9 cellular contexts compared by ENCODE assay signal in the genomic region with DNA sequence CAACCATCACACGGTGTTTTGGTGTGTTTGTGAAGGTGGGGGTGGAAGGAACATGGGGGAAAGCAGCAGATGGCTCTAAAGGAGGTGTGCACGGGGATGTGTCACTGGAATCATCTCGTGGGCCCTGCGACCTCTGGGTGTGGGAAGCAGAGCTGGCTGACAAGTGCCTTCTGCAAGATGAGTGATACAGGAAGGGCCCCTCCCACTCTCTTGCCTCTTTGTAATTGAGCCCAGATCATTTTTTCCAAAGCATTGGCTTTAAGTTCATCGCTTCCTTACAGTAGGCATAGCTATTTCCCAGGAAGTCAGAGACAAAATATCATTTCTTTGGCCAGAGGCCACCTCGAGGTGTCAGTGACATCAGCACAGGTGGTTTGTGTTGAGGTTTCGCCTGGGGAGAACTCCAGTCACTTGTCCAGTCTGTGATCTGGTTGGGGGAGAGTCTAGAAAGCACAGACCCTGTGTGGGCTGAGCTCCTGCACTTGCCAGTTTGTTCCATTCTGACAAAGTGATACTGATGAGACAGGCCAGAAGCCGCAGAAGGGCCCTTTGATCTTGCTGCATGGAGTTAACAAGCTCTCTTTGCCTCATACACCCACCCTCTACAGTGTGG. TPM values are rescaled to one million over a fixed set of nuclear protein-coding genes. Genes with fewer than 3 reads are reported as not detected.
A peak's percentile ranks its signal among the peaks of the same experiment; 100 is the strongest.
DNase-seq lines count a peak whose midpoint lies in the region; ATAC-seq and TF ChIP-seq lines count a peak whose summit lies in the region.
"Had no signal": no experiment of that assay in that cellular context is flagged by ENCODE, and none has a peak within 500 bp of the region (broad histone marks: within the 10 kb centered on the region; RNA-seq: fewer than 3 reads in every experiment).

No MANE protein-coding gene starts in this region.

- no peaks in the 10 kb centered on the region for H3K4me1 ChIP-seq in SJCRH30

- ATAC-seq in activated T-cell treated with anti-CD3 and anti-CD28 coated beads, Interleukin-2, amount 50 U/mL, for 72 hours (replicated peaks in 1 of 2), result peak; percentile 95 to 96
- ATAC-seq in GM21825 (IDR thresholded peaks at IDR 0.05; ENCODE audit: unreplicated experiment) (no peak), WTC11 (no peak)

- CTCF ChIA-PET in WTC11 (lab: Charles Lee), result interaction anchor here (0.9 to 1.0 kb wide), 2 partner anchors 16 to 264 kb away, joined by 3 read pairs; no protein-coding TSS in a partner anchor

- H3K27me3 ChIP-seq in SJCRH30, result no peaks in the 10 kb centered on the region

- H3K36me3 Mint-ChIP-seq in activated T-cell treated with anti-CD3 and anti-CD28 coated beads, Interleukin-2, amount 50 U/mL, for 72 hours (ENCODE audit: insufficient read depth in 2 of 2), result peaks cover 11 to 37% of the 10 kb centered on the region in 2 donors
- H3K36me3 Mint-ChIP-seq in WTC11, result peaks cover 67% of the 10 kb centered on the region

- H3K27me3 Mint-ChIP-seq in activated T-cell treated with anti-CD3 and anti-CD28 coated beads, Interleukin-2, amount 50 U/mL, for 72 hours (ENCODE audit: low read depth), result no peaks in the 10 kb centered on the region
- no peaks in the 10 kb centered on the region for H3K27me3 Mint-ChIP-seq in WTC11 (ENCODE audit: low read depth)

- DNase-seq in RKO (ENCODE audit: low spot score) (peak; percentile 28), islet precursor cell (peak; percentile 83), SJCRH30 (no peak), NAMALWA (ENCODE audit: low spot score) (no peak), WTC11 (ENCODE audit: low spot score) (no peak)
- peak; percentile 79 to 89 for DNase-seq in activated T-cell treated with anti-CD3 and anti-CD28 coated beads, Interleukin-2, amount 50 U/mL, for 72 hours
- peak; percentile 71 to 76 for DNase-seq in stimulated activated CD8-positive, alpha-beta memory T cell treated with anti-CD3 and anti-CD28 coated beads, Interleukin-7, amount 100 ng/mL, for 4 hours (ENCODE audit: low read depth in 2 of 2)
- DNase-seq: NCI-H187 treated with DMSO at 0.1 percent for 48 hours had no signal

- H3K27ac Mint-ChIP-seq in activated T-cell treated with anti-CD3 and anti-CD28 coated beads, Interleukin-2, amount 50 U/mL, for 72 hours, result peak overlapping the region; percentile 92
- no peak overlapping the region for H3K27ac Mint-ChIP-seq in WTC11

- H3K4me3 ChIP-seq in SJCRH30, result no peak overlapping the region

- TF ChIP-seq CTCF in WTC11 (IDR thresholded peaks at IDR 0.05), result no peak

- no peak overlapping the region for H3K27ac ChIP-seq in SJCRH30

- POLR2A ChIA-PET in WTC11 (lab: Charles Lee), result interaction anchor here (0.5 to 0.9 kb wide), 3 partner anchors 15 to 83 kb away, joined by 4 read pairs; partner anchors contain the start of gene SNTB2

- no peaks in the 10 kb centered on the region for H3K9me3 ChIP-seq in SJCRH30 (replicated peaks)

- peaks cover 32% of the 10 kb centered on the region for H3K36me3 ChIP-seq in SJCRH30

- no peaks in the 10 kb centered on the region for H3K9me3 Mint-ChIP-seq in activated T-cell treated with anti-CD3 and anti-CD28 coated beads, Interleukin-2, amount 50 U/mL, for 72 hours
- H3K9me3 Mint-ChIP-seq in WTC11, result no peaks in the 10 kb centered on the region

- H3K4me3 Mint-ChIP-seq in activated T-cell treated with anti-CD3 and anti-CD28 coated beads, Interleukin-2, amount 50 U/mL, for 72 hours, result peak overlapping the region; percentile 72 to 79
- H3K4me3 Mint-ChIP-seq in WTC11, result no peak overlapping the region

- peaks cover 41% of the 10 kb centered on the region for H3K4me1 Mint-ChIP-seq in activated T-cell treated with anti-CD3 and anti-CD28 coated beads, Interleukin-2, amount 50 U/mL, for 72 hours (ENCODE audit: low read depth)
- peaks cover 6% of the 10 kb centered on the region for H3K4me1 Mint-ChIP-seq in WTC11

TF ChIP-seq in WTC11, 78 proteins besides CTCF, POLR2A, EP300 and RAD21:
- TF ChIP-seq KAT7 (CRISPR knock-in tag; IDR thresholded peaks at IDR 0.05; ENCODE audit: borderline replicate concordance) (no peak), ATF1 (CRISPR knock-in tag; IDR thresholded peaks at IDR 0.05) (no peak), CBFB (CRISPR knock-in tag; IDR thresholded peaks at IDR 0.05; ENCODE audit: low read depth) (no peak), CREM (CRISPR knock-in tag; IDR thresholded peaks at IDR 0.05) (no peak), ZNF263 (CRISPR knock-in tag; IDR thresholded peaks at IDR 0.05; ENCODE audit: low read depth) (no peak), ETV6 (CRISPR knock-in tag; IDR thresholded peaks at IDR 0.05) (no peak), SOX15 (CRISPR knock-in tag; IDR thresholded peaks at IDR 0.05) (no peak), RELA (CRISPR knock-in tag; IDR thresholded peaks at IDR 0.05; ENCODE audit: borderline replicate concordance) (no peak), ZNF317 (CRISPR knock-in tag; IDR thresholded peaks at IDR 0.05; ENCODE audit: borderline replicate concordance, low read depth) (no peak)
- TF ChIP-seq, protein P1, sequence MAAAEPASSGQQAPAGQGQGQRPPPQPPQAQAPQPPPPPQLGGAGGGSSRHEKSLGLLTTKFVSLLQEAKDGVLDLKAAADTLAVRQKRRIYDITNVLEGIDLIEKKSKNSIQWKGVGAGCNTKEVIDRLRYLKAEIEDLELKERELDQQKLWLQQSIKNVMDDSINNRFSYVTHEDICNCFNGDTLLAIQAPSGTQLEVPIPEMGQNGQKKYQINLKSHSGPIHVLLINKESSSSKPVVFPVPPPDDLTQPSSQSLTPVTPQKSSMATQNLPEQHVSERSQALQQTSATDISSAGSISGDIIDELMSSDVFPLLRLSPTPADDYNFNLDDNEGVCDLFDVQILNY (CRISPR knock-in tag; IDR thresholded peaks at IDR 0.05), result no peak
- TF ChIP-seq, protein P2, sequence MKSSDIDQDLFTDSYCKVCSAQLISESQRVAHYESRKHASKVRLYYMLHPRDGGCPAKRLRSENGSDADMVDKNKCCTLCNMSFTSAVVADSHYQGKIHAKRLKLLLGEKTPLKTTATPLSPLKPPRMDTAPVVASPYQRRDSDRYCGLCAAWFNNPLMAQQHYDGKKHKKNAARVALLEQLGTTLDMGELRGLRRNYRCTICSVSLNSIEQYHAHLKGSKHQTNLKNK (CRISPR knock-in tag; IDR thresholded peaks at IDR 0.05), result no peak
- TF ChIP-seq, protein P3, sequence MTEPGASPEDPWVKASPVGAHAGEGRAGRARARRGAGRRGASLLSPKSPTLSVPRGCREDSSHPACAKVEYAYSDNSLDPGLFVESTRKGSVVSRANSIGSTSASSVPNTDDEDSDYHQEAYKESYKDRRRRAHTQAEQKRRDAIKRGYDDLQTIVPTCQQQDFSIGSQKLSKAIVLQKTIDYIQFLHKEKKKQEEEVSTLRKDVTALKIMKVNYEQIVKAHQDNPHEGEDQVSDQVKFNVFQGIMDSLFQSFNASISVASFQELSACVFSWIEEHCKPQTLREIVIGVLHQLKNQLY (CRISPR knock-in tag; IDR thresholded peaks at IDR 0.05), result no peak

RNA-seq across cellular contexts. Expression of gene SNTB2, which starts 20.6 kb away (rescaled TPM):
- total RNA-seq in activated T-cell treated with anti-CD3 and anti-CD28 coated beads, Interleukin-2, amount 50 U/mL, for 72 hours, result 10 to 100 TPM; 21.1 to 21.9 TPM
- 12.5 and 14.0 TPM in 2 replicates for total RNA-seq in SJCRH30 (2014; rRNA removed; shearing (Covaris generic))
- total RNA-seq in WTC11 (2021), result 21.0 to 23.7 TPM (median 23.7 TPM) in 3 replicates

RNA-seq across cellular contexts. Expression of gene UTP4, which starts 33.9 kb away (rescaled TPM):
- total RNA-seq in activated T-cell treated with anti-CD3 and anti-CD28 coated beads, Interleukin-2, amount 50 U/mL, for 72 hours, result 100 to 1,000 TPM in 1 of 2 donors, 10 to 100 TPM in 1; 81.7 to 112 TPM
- total RNA-seq in SJCRH30 (2014; rRNA removed; shearing (Covaris generic)), result 23.8 and 31.4 TPM in 2 replicates
- total RNA-seq in WTC11 (2021), result 71.0 to 85.7 TPM (median 74.4 TPM) in 3 replicates

RNA-seq across cellular contexts. Expression of gene CHTF8, which starts 33.9 kb away (rescaled TPM):
- total RNA-seq in activated T-cell treated with anti-CD3 and anti-CD28 coated beads, Interleukin-2, amount 50 U/mL, for 72 hours, result 100 to 1,000 TPM; 159 to 185 TPM
- 38.2 and 42.3 TPM in 2 replicates for total RNA-seq in SJCRH30 (2014; rRNA removed; shearing (Covaris generic))
- 115 to 134 TPM (median 132 TPM) in 3 replicates for total RNA-seq in WTC11 (2021)

Comparison
In these comparisons a context has a peak if more than half of its experiments do, and no peak if none do; other contexts are left out.
1. DNase-seq: peak in RKO (single experiment), activated T-cell treated with anti-CD3 and anti-CD28 coated beads, Interleukin-2, amount 50 U/mL, for 72 hours (2 of 2), islet precursor cell (single experiment) and stimulated activated CD8-positive, alpha-beta memory T cell treated with anti-CD3 and anti-CD28 coated beads, Interleukin-7, amount 100 ng/mL, for 4 hours (2 of 2); none in SJCRH30 (0 of 2), NAMALWA (single experiment) and WTC11 (single experiment).
2. ATAC-seq: peak in activated T-cell treated with anti-CD3 and anti-CD28 coated beads, Interleukin-2, amount 50 U/mL, for 72 hours (2 of 2); none in GM21825 (single experiment) and WTC11 (single experiment).